8 cellular contexts compared by ENCODE assay signal in genomic region chr16:17921357-17921978, GRCh38.
DNase-seq lines count a peak whose midpoint lies in the region; ATAC-seq and TF ChIP-seq lines count a peak whose summit lies in the region.

No MANE protein-coding gene starts in this region.

- no peaks in the 10 kb centered on the region for H3K36me3 ChIP-seq in SK-N-SH (replicated peaks in 1 of 2; ENCODE audit: control insufficient read depth in 1 of 2, insufficient read depth in 2 of 2, low read length in 1 of 2)

- H3K27ac ChIP-seq in SK-N-SH (ENCODE audit: low read depth in 2 of 2, low read length in 1 of 2): no peak overlapping the region

- peaks cover 0 to 2% of the 10 kb centered on the region in 2 experiments; a peak in 1 of 4 replicates for H3K4me1 ChIP-seq in SK-N-SH (ENCODE audit: control insufficient read depth in 1 of 2, insufficient read depth in 2 of 2, low read depth in 1 of 2, low read length in 1 of 2)

- no peaks in the 10 kb centered on the region for H3K79me2 ChIP-seq in SK-N-SH (ENCODE audit: insufficient read depth)

- H3K36me3 Mint-ChIP-seq in activated naive CD8-positive, alpha-beta T cell treated with anti-CD3 and anti-CD28 coated beads for 36 hours: no peaks in the 10 kb centered on the region
- no peaks in the 10 kb centered on the region for H3K36me3 Mint-ChIP-seq in memory B cell

- no peak overlapping the region for H3K4me2 ChIP-seq in SK-N-SH

- H2AFZ ChIP-seq in SK-N-SH (ENCODE audit: low read depth): no peak overlapping the region

- H3K4me1 Mint-ChIP-seq in activated naive CD8-positive, alpha-beta T cell treated with anti-CD3 and anti-CD28 coated beads for 36 hours: no peaks in the 10 kb centered on the region
- no peaks in the 10 kb centered on the region for H3K4me1 Mint-ChIP-seq in memory B cell

- no peaks in the 10 kb centered on the region for H3K9me2 ChIP-seq in SK-N-SH

- no peak overlapping the region; a peak in 1 of 4 replicates for H3K4me3 ChIP-seq in SK-N-SH (ENCODE audit: low read depth in 2 of 2, low read length in 1 of 2)

- H3F3A ChIP-seq in SK-N-SH (replicated peaks; ENCODE audit: insufficient read depth): no peaks in the 10 kb centered on the region

- CTCF ChIA-PET in SK-N-SH (lab: Yijun Ruan, JAX): interaction anchor here (0.8 to 1.1 kb wide), 2 partner anchors 17 to 50 kb away, joined by 3 read pairs; no protein-coding TSS in a partner anchor

- H3K9me3 ChIP-seq in SK-N-SH: peaks cover 6% of the 10 kb centered on the region; the same call in 1 of the 2 replicates

- TF ChIP-seq CTCF in SK-N-SH (IDR thresholded peaks at IDR 0.05): peak; percentile 55

- ATAC-seq in HG03103 (IDR thresholded peaks at IDR 0.05; ENCODE audit: low read depth, unreplicated experiment) (peak; percentile 54), memory B cell (ENCODE audit: low read depth) (peak; percentile 60), HG02852 (IDR thresholded peaks at IDR 0.05; ENCODE audit: unreplicated experiment) (no peak), HG03025 (IDR thresholded peaks at IDR 0.05; ENCODE audit: low FRiP score, unreplicated experiment) (no peak)

- DNase-seq in ELR (ENCODE audit: low read depth) (peak; percentile 22), SK-N-SH (peak; percentile 6), memory B cell (ENCODE audit: low spot score in 2 of 2) (peak; percentile 41 to 59), inferior parietal cortex (ENCODE audit: extremely low spot score) (no peak)
- DNase-seq in activated naive CD8-positive, alpha-beta T cell treated with anti-CD3 and anti-CD28 coated beads for 36 hours: peak; percentile 38

- no peaks in the 10 kb centered on the region for H3K9me3 Mint-ChIP-seq in activated naive CD8-positive, alpha-beta T cell treated with anti-CD3 and anti-CD28 coated beads for 36 hours
- peaks cover 9% of the 10 kb centered on the region for H3K9me3 Mint-ChIP-seq in memory B cell

- 36% methylated on average over 2 of the region's 2 CpGs for WGBS in SK-N-SH (ENCODE audit: low lambda C conversion rate)

- no peak overlapping the region for H3K9ac ChIP-seq in SK-N-SH

- no peak overlapping the region for H3K27ac Mint-ChIP-seq in activated naive CD8-positive, alpha-beta T cell treated with anti-CD3 and anti-CD28 coated beads for 36 hours
- no peak overlapping the region for H3K27ac Mint-ChIP-seq in memory B cell

- no peaks in the 10 kb centered on the region for H3K27me3 ChIP-seq in SK-N-SH (ENCODE audit: insufficient read depth)

- no peak for TF ChIP-seq EP300 in SK-N-SH (IDR thresholded peaks at IDR 0.05; ENCODE audit: borderline replicate concordance in 1 of 2, low read depth in 1 of 2, low read length in 1 of 2)

- no peak for TF ChIP-seq RAD21 in SK-N-SH (IDR thresholded peaks at IDR 0.05; ENCODE audit: low read length)

- H3K4me3 Mint-ChIP-seq in activated naive CD8-positive, alpha-beta T cell treated with anti-CD3 and anti-CD28 coated beads for 36 hours: no peak overlapping the region
- no peak overlapping the region for H3K4me3 Mint-ChIP-seq in memory B cell

- POLR2A ChIA-PET in SK-N-SH (lab: Yijun Ruan, JAX): no interaction called here

- no peaks in the 10 kb centered on the region for H4K20me1 ChIP-seq in SK-N-SH (ENCODE audit: insufficient read depth)

- H3K27me3 Mint-ChIP-seq in activated naive CD8-positive, alpha-beta T cell treated with anti-CD3 and anti-CD28 coated beads for 36 hours: peaks cover 24% of the 10 kb centered on the region
- H3K27me3 Mint-ChIP-seq in memory B cell: peaks cover 2% of the 10 kb centered on the region

TF ChIP-seq in SK-N-SH, 30 proteins besides CTCF, POLR2A, EP300 and RAD21:
- TF ChIP-seq ZBTB33 (IDR thresholded peaks at IDR 0.05; ENCODE audit: borderline replicate concordance, low read depth) (no peak), MXI1 (IDR thresholded peaks at IDR 0.05; ENCODE audit: low read depth, low read length) (no peak), TEAD4 (IDR thresholded peaks at IDR 0.05; ENCODE audit: borderline replicate concordance, insufficient read depth) (no peak), USF2 (IDR thresholded peaks at IDR 0.05; ENCODE audit: borderline replicate concordance, low read depth, low read length) (no peak), IRF3 (IDR thresholded peaks at IDR 0.05; ENCODE audit: low read depth, low read length) (no peak), FOXM1 (IDR thresholded peaks at IDR 0.05; ENCODE audit: low read depth) (no peak), MAX (IDR thresholded peaks at IDR 0.05; ENCODE audit: low read depth) (no peak), RFX5 (IDR thresholded peaks at IDR 0.05; ENCODE audit: low read length) (no peak)

Comparison
In these comparisons a context has a peak if more than half of its experiments do, and no peak if none do; other contexts are left out.
1. ATAC-seq: peak in HG03103 (single experiment) and memory B cell (single experiment); none in HG02852 (single experiment) and HG03025 (single experiment).